In the genomic region with DNA sequence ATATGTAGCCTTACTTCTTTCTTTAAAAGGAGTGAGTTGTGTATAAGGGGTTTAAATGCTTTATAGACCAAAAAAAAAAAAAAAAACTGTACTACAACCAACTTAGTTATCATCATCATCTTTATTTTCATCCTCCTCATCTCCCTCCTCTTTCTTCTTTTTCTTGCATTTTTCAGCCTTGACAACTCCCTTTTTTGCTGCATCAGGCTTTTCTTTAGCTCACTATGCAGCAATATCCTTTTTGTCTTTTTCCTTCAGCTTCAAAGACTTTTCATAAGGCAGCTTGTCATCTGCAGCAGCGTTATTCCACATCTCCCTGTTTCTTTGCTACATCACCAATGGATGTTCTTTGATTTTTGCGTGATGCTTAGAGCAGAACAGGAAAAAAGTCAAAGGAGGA, we compare ENCODE assay signal across 35 cellular contexts.
"Had no signal": no experiment of that assay in that cellular context is flagged by ENCODE, and none has a peak within 500 bp of the region (broad histone marks: within the 10 kb centered on the region; RNA-seq: fewer than 3 reads in every experiment).

No MANE protein-coding gene starts in this region.

- H3K9me3 ChIP-seq: adrenal gland, body of pancreas, breast epithelium had no signal

- FAIRE-seq: astrocyte, TTC549 had no signal

- ATAC-seq: activated CD8-positive, alpha-beta memory T cell treated with anti-CD3 and anti-CD28 coated beads, Interleukin-2, amount 10 ng/mL, durations not matched to agents 7 days and 5 days; activated CD8-positive, alpha-beta T cell treated with anti-CD3 and anti-CD28 coated beads, Interleukin-2, amount 10 ng/mL, durations not matched to agents 7 days and 5 days; body of pancreas had no signal

- H3K9me3 Mint-ChIP-seq: activated B cell treated with CpG ODN at 0.5 μM for 24 hours; activated CD4-positive, alpha-beta T cell treated with anti-CD3 and anti-CD28 coated beads, Interleukin-2, amount 10 ng/mL, durations not matched to agents 24 days and 14 days had no signal

- H3K27ac Mint-ChIP-seq: activated B cell treated with CpG ODN at 0.5 μM for 24 hours; activated CD4-positive, alpha-beta memory T cell treated with anti-CD3 and anti-CD28 coated beads, Interleukin-2, amount 10 ng/mL, durations not matched to agents 7 days and 5 days; activated CD4-positive, alpha-beta T cell treated with anti-CD3 and anti-CD28 coated beads, Interleukin-2, amount 10 ng/mL, durations not matched to agents 24 days and 14 days; activated CD8-positive, alpha-beta memory T cell treated with anti-CD3 and anti-CD28 coated beads, Interleukin-2, amount 10 ng/mL, durations not matched to agents 7 days and 5 days; activated CD8-positive, alpha-beta T cell treated with anti-CD3 and anti-CD28 coated beads, Interleukin-2, amount 10 ng/mL, durations not matched to agents 7 days and 5 days; activated naive CD4-positive, alpha-beta T cell treated with anti-CD3 and anti-CD28 coated beads, Interleukin-2, amount 10 ng/mL, durations not matched to agents 7 days and 5 days; activated naive CD4-positive, alpha-beta T cell treated with anti-CD3 and anti-CD28 coated beads, Interleukin-2, amount 50 U/mL, for 24 hours; activated naive CD8-positive, alpha-beta T cell treated with anti-CD3 and anti-CD28 coated beads for 36 hours; activated T-cell treated with anti-CD3 and anti-CD28 coated beads, Interleukin-2, amount 50 U/mL, for 24 hours; activated T-helper 2 cell treated with anti-CD3 and anti-CD28 coated beads, Interferon-gamma antibody, Interleukin-2, Interleukin-4, amounts not matched to agents 10 μg/mL and 5 μg/mL and 100 μg/mL, durations not matched to agents 14 hours and 24 hours and 36 hours; T-helper 1 cell treated with Interleukin-12 subunit alpha and Interleukin-12 subunit beta and Interleukin-4 antibody, amounts not matched to agents 30 μg/mL and 1 μg/mL, for 36 hours; T-helper 2 cell treated with Interferon-gamma antibody and Interleukin-4, amounts not matched to agents 5 μg/mL and 100 μg/mL, for 36 hours had no signal

- DNase-seq: activated B cell treated with CpG ODN at 0.5 μM for 24 hours; activated CD4-positive, alpha-beta memory T cell treated with anti-CD3 and anti-CD28 coated beads, Interleukin-2, amount 10 ng/mL, durations not matched to agents 7 days and 5 days; activated CD4-positive, alpha-beta T cell treated with anti-CD3 and anti-CD28 coated beads for 4 hours; activated CD4-positive, alpha-beta T cell treated with anti-CD3 and anti-CD28 coated beads, Interleukin-2, amount 10 ng/mL, durations not matched to agents 24 days and 14 days; activated CD4-positive, alpha-beta T cell treated with anti-CD3 and anti-CD28 coated beads, Interleukin-2, amount 50 U/mL, for 1 hour; activated CD4-positive, alpha-beta T cell treated with anti-CD3 and anti-CD28 coated beads, Interleukin-2, amount 50 U/mL, for 48 hours; activated CD4-positive, CD25-positive, alpha-beta regulatory T cell treated with anti-CD3 and anti-CD28 coated beads, Interleukin-2, amount 50 U/mL, for 72 hours; activated CD8-positive, alpha-beta memory T cell treated with anti-CD3 and anti-CD28 coated beads for 24 hours; activated CD8-positive, alpha-beta memory T cell treated with anti-CD3 and anti-CD28 coated beads, Interleukin-2, amount 10 ng/mL, durations not matched to agents 7 days and 5 days; activated CD8-positive, alpha-beta memory T cell treated with anti-CD3 and anti-CD28 coated beads, Interleukin-2, amount 50 U/mL, for 48 hours; activated CD8-positive, alpha-beta T cell treated with anti-CD3 and anti-CD28 coated beads, Interleukin-2, amount 10 ng/mL, durations not matched to agents 7 days and 5 days; activated effector memory CD4-positive, alpha-beta T cell treated with Interleukin-2 at 50 U/mL for 16 hours; activated gamma-delta T cell; activated naive CD4-positive, alpha-beta T cell treated with anti-CD3 and anti-CD28 coated beads, Interleukin-2, amount 10 ng/mL, durations not matched to agents 7 days and 5 days; activated naive CD4-positive, alpha-beta T cell treated with Interleukin-2 at 50 U/mL for 16 hours; activated naive CD8-positive, alpha-beta T cell treated with anti-CD3 and anti-CD28 coated beads for 36 hours; activated T-cell treated with anti-CD3 and anti-CD28 coated beads, Interleukin-2, amount 50 U/mL, for 24 hours; activated T-cell treated with anti-CD3 and anti-CD28 coated beads, Interleukin-2, amount 50 U/mL, for 48 hours; adrenal gland; amniotic stem cell; aorta; body of pancreas; brain microvascular endothelial cell; central memory CD4-positive, alpha-beta T cell; T-helper 1 cell; T-helper 2 cell; T-helper 9 cell had no signal

- H3K36me3 Mint-ChIP-seq: activated CD8-positive, alpha-beta memory T cell treated with anti-CD3 and anti-CD28 coated beads, Interleukin-2, amount 10 ng/mL, durations not matched to agents 7 days and 5 days; activated naive CD4-positive, alpha-beta T cell treated with anti-CD3 and anti-CD28 coated beads, Interleukin-2, amount 10 ng/mL, durations not matched to agents 7 days and 5 days; activated naive CD4-positive, alpha-beta T cell treated with anti-CD3 and anti-CD28 coated beads, Interleukin-2, amount 50 U/mL, for 24 hours; activated naive CD8-positive, alpha-beta T cell treated with anti-CD3 and anti-CD28 coated beads for 36 hours had no signal

- H3K27me3 ChIP-seq: adrenal gland, body of pancreas, brain microvascular endothelial cell, breast epithelium had no signal

- H3K27ac ChIP-seq: adrenal gland, body of pancreas, brain microvascular endothelial cell, breast epithelium, VCaP had no signal

- H3K4me3 ChIP-seq: adrenal gland, body of pancreas, breast epithelium had no signal

- H3K36me3 ChIP-seq: adrenal gland, brain microvascular endothelial cell, breast epithelium had no signal

- H3K4me1 ChIP-seq: adrenal gland, body of pancreas, breast epithelium had no signal
